8 cellular contexts compared by ENCODE assay signal in genomic region chr4:183798249-183798920, GRCh38.
DNase-seq lines count a peak whose midpoint lies in the region; ATAC-seq and TF ChIP-seq lines count a peak whose summit lies in the region.

No MANE protein-coding gene starts in this region.

- no peaks in the 10 kb centered on the region for H3K36me3 ChIP-seq in SK-N-MC (ENCODE audit: insufficient read depth, low read length)
- H3K36me3 ChIP-seq in gastroesophageal sphincter: no peaks in the 10 kb centered on the region
- no peaks in the 10 kb centered on the region for H3K36me3 ChIP-seq in parathyroid adenoma (ENCODE audit: control insufficient read depth, insufficient read depth, low read length)

- WGBS in gastroesophageal sphincter (ENCODE audit: low coverage in 1 of 2), 2 donors: 10 to 14% methylated on average over 8 to 11 of the region's 62 CpGs

- ATAC-seq in gastroesophageal sphincter (no peak), GM19324 (IDR thresholded peaks at IDR 0.05; ENCODE audit: low FRiP score, unreplicated experiment) (no peak), HG03565 (IDR thresholded peaks at IDR 0.05; ENCODE audit: unreplicated experiment) (no peak)

- H3K27me3 ChIP-seq in gastroesophageal sphincter (peaks cover 66% of the 10 kb centered on the region), parathyroid adenoma (ENCODE audit: control insufficient read depth, insufficient read depth, low read length) (no peaks in the 10 kb centered on the region)

- peak overlapping the region; percentile 58 for H2AFZ ChIP-seq in parathyroid adenoma

- no peaks in the 10 kb centered on the region for H3K79me2 ChIP-seq in parathyroid adenoma

- no peak for TF ChIP-seq EP300 in gastroesophageal sphincter (IDR thresholded peaks at IDR 0.05)

- H3K4me1 ChIP-seq in gastroesophageal sphincter (peaks cover 0 to 26% (median 0%) of the 10 kb centered on the region in 3 donors), parathyroid adenoma (peaks cover 3% of the 10 kb centered on the region)

- H3K4me2 ChIP-seq in parathyroid adenoma (ENCODE audit: low read length): peak overlapping the region; percentile 74

- H3K9ac ChIP-seq in SK-N-MC (ENCODE audit: insufficient read length): no peak overlapping the region
- no peak overlapping the region for H3K9ac ChIP-seq in parathyroid adenoma

- H3K4me3 ChIP-seq in SK-N-MC (peak overlapping the region; percentile 91), gastroesophageal sphincter (peak overlapping the region; percentile 13 to 63), parathyroid adenoma (ENCODE audit: low read depth, low read length) (peak overlapping the region; percentile 48)

- H3K27ac ChIP-seq in SK-N-MC: no peak overlapping the region
- peak overlapping the region in 3 of 4 donors; percentile 60 to 80 (median 76) for H3K27ac ChIP-seq in gastroesophageal sphincter
- peak overlapping the region; percentile 29 for H3K27ac ChIP-seq in parathyroid adenoma

- TF ChIP-seq CTCF in gastroesophageal sphincter (IDR thresholded peaks at IDR 0.05) (no peak), parathyroid adenoma (IDR thresholded peaks at IDR 0.05) (no peak)

- TF ChIP-seq POLR2A in gastroesophageal sphincter (IDR thresholded peaks at IDR 0.05): peak in 1 of 2 donors; percentile 9

- H3K9me3 ChIP-seq in SK-N-MC (ENCODE audit: low read depth, low read length) (no peaks in the 10 kb centered on the region; the same call in 1 of the 2 replicates), gastroesophageal sphincter (peaks cover 0 to 24% (median 0%) of the 10 kb centered on the region in 3 donors), parathyroid adenoma (ENCODE audit: control insufficient read depth, low read length) (no peaks in the 10 kb centered on the region)

- peak; percentile 68 for DNase-seq in D341Med (ENCODE audit: low spot score)
- no peak for DNase-seq in SK-N-MC (ENCODE audit: low read depth, low spot score)
- no peak for DNase-seq in globus pallidus (ENCODE audit: low spot score)
- no peak for DNase-seq in NCI-H1436 treated with DMSO at 0.1 percent for 48 hours (lab: John Stamatoyannopoulos, UW)

Comparison
In these comparisons a context has a peak if more than half of its experiments do, and no peak if none do; other contexts are left out.
1. H3K4me3 ChIP-seq: peak in every context shown above with its lines; median percentile 91 in SK-N-MC; 48 in parathyroid adenoma; 38 in gastroesophageal sphincter.